Comparison of ENCODE assay signal across 8 cellular contexts in genomic region chr12:19431407-19432308, GRCh38. TPM values are rescaled to one million over a fixed set of nuclear protein-coding genes. Genes with fewer than 3 reads are reported as not detected.
A peak's percentile ranks its signal among the peaks of the same experiment; 100 is the strongest.
DNase-seq lines count a peak whose midpoint lies in the region; ATAC-seq, FAIRE-seq and TF ChIP-seq lines count a peak whose summit lies in the region.

No MANE protein-coding gene starts in this region.

- no peak overlapping the region for H2BK12ac ChIP-seq in neuronal stem cell (ENCODE audit: low read length)

- peaks cover 10% of the 10 kb centered on the region for H3K9me3 Mint-ChIP-seq in astrocyte (ENCODE audit: unreplicated experiment)

- intact Hi-C loops in colonic mucosa (cut with DNase I): no loop called here

- H3K4me2 ChIP-seq in astrocyte (ENCODE audit: low read length) (peak overlapping the region; percentile 10), neuronal stem cell (ENCODE audit: insufficient read depth, low read length, poor library complexity, severe bottlenecking) (no peak overlapping the region)

- H3K27ac ChIP-seq in astrocyte (ENCODE audit: low read depth, low read length): peak overlapping the region; percentile 96
- peak overlapping the region; percentile 45 for H3K27ac ChIP-seq in neuronal stem cell (replicated peaks; ENCODE audit: low read length)
- H3K27ac ChIP-seq in colonic mucosa: no peak overlapping the region

- peak; percentile 20 for FAIRE-seq in astrocyte (lab: Jason Lieb, UNC)

- no CpG with 5 or more reads among the region's 5 CpGs for WGBS in neuronal stem cell (ENCODE audit: extremely low coverage in 2 of 2, insufficient read length in 2 of 2, insufficient replicate concordance in 1 of 2), 2 donors

- no peak overlapping the region for H4K91ac ChIP-seq in neuronal stem cell (ENCODE audit: low read depth, low read length, poor library complexity)

- peak overlapping the region; percentile 32 for H3K4me3 ChIP-seq in astrocyte (ENCODE audit: insufficient read depth, low read depth, low read length)
- no peak overlapping the region for H3K4me3 ChIP-seq in neuronal stem cell (ENCODE audit: low read length in 2 of 2)
- H3K4me3 ChIP-seq in colonic mucosa: no peak overlapping the region

- TF ChIP-seq CTCF in astrocyte (IDR thresholded peaks at IDR 0.05; ENCODE audit: insufficient read depth, low read depth, low read length) (no peak), colonic mucosa (IDR thresholded peaks at IDR 0.05) (no peak)

- no peaks in the 10 kb centered on the region for H3K27me3 ChIP-seq in astrocyte (ENCODE audit: insufficient read depth, low read length)
- no peaks in the 10 kb centered on the region for H3K27me3 ChIP-seq in neuronal stem cell (ENCODE audit: control insufficient read depth in 3 of 3, insufficient read depth in 3 of 3, low read depth in 1 of 3, low read length in 3 of 3)
- no peaks in the 10 kb centered on the region for H3K27me3 ChIP-seq in colonic mucosa

- H3K27me3 Mint-ChIP-seq in astrocyte (ENCODE audit: low read depth, unreplicated experiment): no peaks in the 10 kb centered on the region

- H3K4me1 ChIP-seq in astrocyte (ENCODE audit: insufficient read depth, low read length) (peaks cover 8% of the 10 kb centered on the region), neuronal stem cell (ENCODE audit: control insufficient read depth in 2 of 2, insufficient read depth in 1 of 2, low read depth in 1 of 2, low read length in 2 of 2) (peaks cover 0 to 7% of the 10 kb centered on the region in 2 donors), colonic mucosa (no peaks in the 10 kb centered on the region)

- no peaks in the 10 kb centered on the region for H4K20me1 ChIP-seq in astrocyte (ENCODE audit: insufficient read depth, low read length)

- H2AFZ ChIP-seq in astrocyte (ENCODE audit: low read depth, low read length) (peak overlapping the region; percentile 58), neuronal stem cell (ENCODE audit: low read length) (peak overlapping the region; percentile 82)

- H3K23ac ChIP-seq in neuronal stem cell (ENCODE audit: low read depth, low read length, poor library complexity): no peak overlapping the region

- no peak overlapping the region for H3K4ac ChIP-seq in neuronal stem cell (ENCODE audit: low read length)

- peak overlapping the region; percentile 73 for H3K4me3 Mint-ChIP-seq in astrocyte (ENCODE audit: unreplicated experiment)

- no peak overlapping the region for H3K14ac ChIP-seq in neuronal stem cell (ENCODE audit: low read length)

- peak overlapping the region; percentile 79 for H3K9ac ChIP-seq in astrocyte (ENCODE audit: low read length)
- H3K9ac ChIP-seq in neuronal stem cell (ENCODE audit: low read depth, low read length, poor library complexity): no peak overlapping the region
- H3K9ac ChIP-seq in colonic mucosa (ENCODE audit: low read depth in 2 of 2, low read length in 2 of 2): no peak overlapping the region

- H3K79me1 ChIP-seq in neuronal stem cell (ENCODE audit: low read depth, low read length): no peaks in the 10 kb centered on the region

- H3K27ac Mint-ChIP-seq in astrocyte (ENCODE audit: unreplicated experiment): peak overlapping the region; percentile 100

- H3K18ac ChIP-seq in neuronal stem cell (ENCODE audit: low read length): no peak overlapping the region

- DNase-seq in GDM1 (lab: John Stamatoyannopoulos, UW): peak; percentile 33
- DNase-seq in NCI-H1105 treated with DMSO at 0.1 percent for 48 hours (lab: John Stamatoyannopoulos, UW): peak; percentile 39
- peak; percentile 87 for DNase-seq in astrocyte (ENCODE audit: low read depth)
- DNase-seq in neuronal stem cell (ENCODE audit: low spot score): no peak
- DNase-seq in NCI-H774 (lab: John Stamatoyannopoulos, UW): no peak
- DNase-seq in colonic mucosa: no peak

- no peak overlapping the region for H2BK15ac ChIP-seq in neuronal stem cell (ENCODE audit: low read length)

- H3K36me3 Mint-ChIP-seq in astrocyte (ENCODE audit: low read depth, unreplicated experiment): no peaks in the 10 kb centered on the region

- no peak overlapping the region for H4K8ac ChIP-seq in neuronal stem cell (ENCODE audit: low read depth, low read length)

- ATAC-seq in GM21576 (IDR thresholded peaks at IDR 0.05; ENCODE audit: unreplicated experiment) (peak; percentile 40), GM19324 (IDR thresholded peaks at IDR 0.05; ENCODE audit: low FRiP score, unreplicated experiment) (no peak)

- no peak overlapping the region for H2AK5ac ChIP-seq in neuronal stem cell (ENCODE audit: low read depth, low read length)

- peaks cover 22% of the 10 kb centered on the region for H3K4me1 Mint-ChIP-seq in astrocyte (ENCODE audit: low read depth, unreplicated experiment)

- H3K79me2 ChIP-seq in astrocyte (ENCODE audit: insufficient read depth, low read length): no peaks in the 10 kb centered on the region

- no peak overlapping the region for H2BK5ac ChIP-seq in neuronal stem cell (ENCODE audit: low read length)

- no peak overlapping the region for H2BK120ac ChIP-seq in neuronal stem cell (ENCODE audit: low read depth, low read length)

- H3K9me3 ChIP-seq in astrocyte (ENCODE audit: insufficient read depth, low read depth, low read length) (no peaks in the 10 kb centered on the region), neuronal stem cell (replicated peaks in 1 of 2; ENCODE audit: control insufficient read depth in 2 of 2, insufficient read depth in 1 of 2, low read depth in 1 of 2, low read length in 2 of 2) (no peaks in the 10 kb centered on the region), colonic mucosa (no peaks in the 10 kb centered on the region)

- H3K36me3 ChIP-seq in astrocyte (ENCODE audit: insufficient read depth, low read length): no peaks in the 10 kb centered on the region
- no peaks in the 10 kb centered on the region for H3K36me3 ChIP-seq in neuronal stem cell (replicated peaks in 1 of 2; ENCODE audit: control insufficient read depth in 2 of 2, insufficient read depth in 2 of 2, low read length in 2 of 2)
- no peaks in the 10 kb centered on the region for H3K36me3 ChIP-seq in colonic mucosa

RNA-seq across cellular contexts. Expression of gene AEBP2, which starts 7.6 kb away (rescaled TPM):
- total RNA-seq in astrocyte (39.8 and 41.7 TPM in 2 replicates), colonic mucosa (10 to 100 TPM; 25.5 to 37.7 TPM)
- 39.0 TPM for polyA plus RNA-seq in neuronal stem cell (2013, experiment 1 of 2)
- polyA plus RNA-seq in neuronal stem cell (2013, experiment 2 of 2): 36.3 TPM

Comparison
In these comparisons a context has a peak if more than half of its experiments do, and no peak if none do; other contexts are left out.
1. DNase-seq: peak in GDM1 (single experiment), NCI-H1105 treated with DMSO at 0.1 percent for 48 hours (single experiment) and astrocyte (single experiment); none in neuronal stem cell (single experiment), NCI-H774 (single experiment) and colonic mucosa (single experiment).